In genomic region chr5:109413463-109413862, GRCh38 we compare ENCODE assay signal across 11 cellular contexts. TPM values are rescaled to one million over a fixed set of nuclear protein-coding genes. Genes with fewer than 3 reads are reported as not detected.
A peak's percentile ranks its signal among the peaks of the same experiment; 100 is the strongest.
DNase-seq lines count a peak whose midpoint lies in the region; ATAC-seq and TF ChIP-seq lines count a peak whose summit lies in the region.
"Had no signal": no experiment of that assay in that cellular context is flagged by ENCODE, and none has a peak within 500 bp of the region (broad histone marks: within the 10 kb centered on the region; RNA-seq: fewer than 3 reads in every experiment).

No MANE protein-coding gene starts in this region.

- H2AFZ ChIP-seq in OCI-LY1 (ENCODE audit: low read length): 0 out of 2 replicates have a peak overlapping the region, but pooled peaks have one; percentile 67

- no peak overlapping the region for H3K4me3 ChIP-seq in HEK293 (ENCODE audit: low read depth, low read length)
- no peak overlapping the region for H3K4me3 ChIP-seq in OCI-LY1 (ENCODE audit: low read depth, low read length, poor library complexity, severe bottlenecking)
- no peak overlapping the region for H3K4me3 ChIP-seq in fibroblast of villous mesenchyme (ENCODE audit: low read depth, low read length)

- H3K4me1 ChIP-seq in HEK293 (ENCODE audit: control insufficient read depth, insufficient read depth, low read length) (peaks cover 12% of the 10 kb centered on the region; the same call in 1 of the 2 replicates), OCI-LY1 (ENCODE audit: insufficient read depth, low read length, severe bottlenecking) (peaks cover 29% of the 10 kb centered on the region)

- CTCF ChIA-PET in HEK293 (lab: Yijun Ruan, JAX): no interaction called here

- no peak for TF ChIP-seq CTCF in HEK293 (tag by site-specific recombination; IDR thresholded peaks at IDR 0.05)
- no peak for TF ChIP-seq CTCF in OCI-LY1 (IDR thresholded peaks at IDR 0.05; ENCODE audit: low read length)
- TF ChIP-seq CTCF in fibroblast of villous mesenchyme (IDR thresholded peaks at IDR 0.05; ENCODE audit: insufficient read depth, low read depth, low read length): no peak

- H3K36me3 ChIP-seq in HEK293 (ENCODE audit: control insufficient read depth in 2 of 2, insufficient read depth in 1 of 2, low read length in 2 of 2): no peaks in the 10 kb centered on the region
- no peaks in the 10 kb centered on the region for H3K36me3 ChIP-seq in OCI-LY1 (ENCODE audit: insufficient read depth, low read length)
- H3K36me3 ChIP-seq: neutrophil had no signal

- H3K9me2 ChIP-seq in OCI-LY1 (ENCODE audit: low read depth, low read length): no peaks in the 10 kb centered on the region

- H3K27ac ChIP-seq in HEK293 (ENCODE audit: extremely low read depth, low read depth, low read length): no peak overlapping the region
- H3K27ac ChIP-seq in OCI-LY1 (ENCODE audit: low read depth, low read length, poor library complexity, severe bottlenecking): peak overlapping the region; percentile 68
- H3K27ac ChIP-seq: neutrophil had no signal

- no peaks in the 10 kb centered on the region for H3K27me3 ChIP-seq in OCI-LY1 (ENCODE audit: insufficient read depth, low read length)
- H3K27me3 ChIP-seq: neutrophil had no signal

- POLR2A ChIA-PET in HEK293 (lab: Yijun Ruan, JAX): no interaction called here

- ATAC-seq in GM18867 (IDR thresholded peaks at IDR 0.05; ENCODE audit: unreplicated experiment) (no peak), HG03196 (IDR thresholded peaks at IDR 0.05; ENCODE audit: unreplicated experiment) (no peak), GM19023 (IDR thresholded peaks at IDR 0.05; ENCODE audit: unreplicated experiment) (no peak)

- DNase-seq in fibroblast of villous mesenchyme (ENCODE audit: low read depth): peak; percentile 37
- DNase-seq in renal cortical epithelial cell (ENCODE audit: low read depth): peak; percentile 98
- no peak for DNase-seq in activated CD4-positive, alpha-beta T cell treated with anti-CD3 and anti-CD28 coated beads for 1 hour
- DNase-seq: activated CD4-positive, alpha-beta T cell treated with anti-CD3 and anti-CD28 coated beads, Interleukin-2, amount 50 U/mL, for 1 hour; NCI-H2107 had no signal

- H3K9ac ChIP-seq in OCI-LY1 (ENCODE audit: low read length): peak overlapping the region; percentile 26; the same call in 1 of the 2 replicates

- H4K20me1 ChIP-seq in OCI-LY1 (ENCODE audit: insufficient read depth, low read length): no peaks in the 10 kb centered on the region

- 0 out of 2 replicates have a peak, but pooled peaks cover 4% of the 10 kb centered on the region for H3F3A ChIP-seq in OCI-LY1 (ENCODE audit: insufficient read depth, low read length)

- H3K9me3 ChIP-seq in HEK293 (ENCODE audit: control insufficient read depth, insufficient read depth, low read depth, low read length) (no peaks in the 10 kb centered on the region), OCI-LY1 (ENCODE audit: low read length) (peaks cover 5% of the 10 kb centered on the region; the same call in 1 of the 2 replicates)
- H3K9me3 ChIP-seq: neutrophil had no signal

- peak overlapping the region; percentile 22; the same call in 1 of the 2 replicates for H3K4me2 ChIP-seq in OCI-LY1 (ENCODE audit: low read length)

- H3K79me2 ChIP-seq in OCI-LY1 (ENCODE audit: insufficient read depth, low read length): peaks cover 3% of the 10 kb centered on the region

TF ChIP-seq in HEK293, 187 proteins besides CTCF, POLR2A, EP300 and RAD21:
- TF ChIP-seq ZNF211 (tag by site-specific recombination; IDR thresholded peaks at IDR 0.05; ENCODE audit: low read depth) (no peak), ZNF701 (tag by site-specific recombination; IDR thresholded peaks at IDR 0.05) (no peak), ZNF350 (tag by site-specific recombination; IDR thresholded peaks at IDR 0.05) (no peak), ZBTB1 (tag by site-specific recombination; IDR thresholded peaks at IDR 0.05) (no peak), ZNF10 (tag by site-specific recombination; IDR thresholded peaks at IDR 0.05) (no peak), SP7 (tag by site-specific recombination; IDR thresholded peaks at IDR 0.05) (peak; percentile 53)

RNA-seq across cellular contexts. Expression of gene PJA2, which starts 3.7 kb away (rescaled TPM):
- total RNA-seq in fibroblast of villous mesenchyme: 77.3 and 105 TPM in 2 replicates
- 78.7 and 139 TPM in 2 replicates for total RNA-seq in renal cortical epithelial cell
